8 cellular contexts compared by ENCODE assay signal in the genomic region with DNA sequence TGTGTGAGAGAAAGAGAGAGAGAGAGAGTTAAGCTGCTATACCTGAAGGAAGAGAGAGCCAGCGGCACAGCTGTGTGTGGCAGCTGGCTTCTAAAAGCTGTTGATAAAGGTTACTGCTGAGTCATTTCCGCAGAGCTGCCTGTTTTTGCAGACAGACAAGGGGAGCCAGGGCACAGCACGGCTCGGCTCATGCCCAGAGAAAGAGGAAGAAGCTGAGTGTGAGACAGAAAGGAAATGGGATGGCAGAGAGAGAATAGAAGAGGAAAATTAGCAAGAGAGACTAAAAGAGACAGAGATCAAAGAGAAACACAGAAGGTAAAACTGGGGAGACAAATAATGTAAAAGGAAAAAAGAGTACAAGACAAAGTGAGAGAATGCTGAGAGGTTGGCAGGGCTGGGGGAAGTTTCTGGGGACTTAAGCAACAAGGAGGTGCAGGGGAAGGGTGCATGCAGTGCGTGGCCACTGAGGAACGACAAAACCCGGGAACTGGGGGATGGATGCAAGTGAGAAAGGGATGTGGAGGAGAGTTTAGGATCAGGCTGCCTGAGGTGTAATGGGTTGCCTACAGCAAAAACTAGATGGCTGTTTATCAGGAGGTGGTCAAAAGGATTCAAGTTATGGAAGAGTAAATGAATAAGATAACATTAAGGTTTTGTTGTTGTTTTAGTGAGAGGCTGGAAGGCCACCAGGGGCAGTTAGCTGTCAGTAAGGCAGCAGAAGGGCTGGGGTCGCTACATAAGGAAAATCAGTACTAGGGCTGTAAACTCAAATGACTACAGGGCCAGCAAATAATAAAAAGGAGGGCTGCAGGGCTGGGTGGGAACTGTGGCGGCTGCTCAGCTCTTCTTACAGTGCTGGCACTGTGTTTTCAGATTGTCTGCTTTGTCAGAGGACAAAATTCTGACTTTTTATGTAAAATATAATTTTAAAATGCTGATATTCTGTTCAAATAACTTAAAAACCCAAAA. TPM values are rescaled to one million over a fixed set of nuclear protein-coding genes. Genes with fewer than 3 reads are reported as not detected.
A peak's percentile ranks its signal among the peaks of the same experiment; 100 is the strongest.
DNase-seq lines count a peak whose midpoint lies in the region; ATAC-seq, FAIRE-seq and TF ChIP-seq lines count a peak whose summit lies in the region.

No MANE protein-coding gene starts in this region.

- peak; percentile 58 for DNase-seq in ACHN
- DNase-seq in NCI-H226 = peak; percentile 94
- DNase-seq in activated B cell treated with CpG ODN at 0.5 μM for 24 hours = peak; percentile 53
- peak; percentile 40 to 79 for DNase-seq in central memory CD8-positive, alpha-beta T cell (ENCODE audit: low spot score in 2 of 2)
- DNase-seq in kidney = peak; percentile 92
- peak; percentile 57 to 62 (median 61) for DNase-seq in stimulated activated CD4-positive, alpha-beta T cell treated with anti-CD3 and anti-CD28 coated beads, Interleukin-12 subunit alpha, Interleukin-12 subunit beta, amount 100 ng/mL, for 48 hours (ENCODE audit: low read depth in 2 of 3, low spot score in 1 of 3)

- H3K4me3 ChIP-seq in kidney (ENCODE audit: low read length in 2 of 2) = peak overlapping the region; percentile 70 to 71

- in situ Hi-C loops in ACHN (cut with HindIII; ENCODE audit: low pct_ligation_motif_present, low pct_unique_long_range_greater_than_20kb, low sequenced_read_pairs) = no loop called here

- intact Hi-C loops in activated B cell treated with CpG ODN at 0.5 μM for 24 hours (cut with micrococcal nuclease) (loop anchor here (1.0 to 2.0 kb wide), 3 partner anchors 11 to 38 kb away; partner anchors contain the start of gene HLA-A), kidney (cut with DNase I) (no loop called here)

- FAIRE-seq in kidney (lab: Jason Lieb, UNC) = peak; percentile 37

- peaks cover 53% of the 10 kb centered on the region for H3K4me1 Mint-ChIP-seq in activated B cell treated with CpG ODN at 0.5 μM for 24 hours
- peaks cover 46% of the 10 kb centered on the region for H3K4me1 Mint-ChIP-seq in central memory CD8-positive, alpha-beta T cell

- H3K9me3 ChIP-seq in kidney (ENCODE audit: control insufficient read depth in 1 of 2, low read length in 2 of 2) = no peaks in the 10 kb centered on the region

- POLR2A ChIA-PET in activated B cell treated with CpG ODN at 0.5 μM for 24 hours (lab: Charles Lee) = interaction anchor here (0.6 to 5.1 kb wide), 26 partner anchors 10 to 563 kb away, joined by 3 to 64 read pairs (median 4); partner anchors contain the start of genes GABBR1, HLA-A, POLR1H and TRIM26

- CTCF ChIA-PET in activated B cell treated with CpG ODN at 0.5 μM for 24 hours (lab: Charles Lee) = interaction anchor here (0.6 to 6.0 kb wide), 6 partner anchors 10 to 117 kb away, joined by 3 to 44 read pairs (median 3); no protein-coding TSS in a partner anchor

- no peaks in the 10 kb centered on the region for H3K27me3 Mint-ChIP-seq in activated B cell treated with CpG ODN at 0.5 μM for 24 hours
- H3K27me3 Mint-ChIP-seq in central memory CD8-positive, alpha-beta T cell = no peaks in the 10 kb centered on the region

- peak overlapping the region; percentile 85 to 87 for H3K27ac ChIP-seq in kidney (ENCODE audit: low read depth in 2 of 2, low read length in 2 of 2)

- ATAC-seq in GM18873 (IDR thresholded peaks at IDR 0.05; ENCODE audit: low FRiP score, unreplicated experiment) (peak; percentile 87), HG03139 (IDR thresholded peaks at IDR 0.05; ENCODE audit: unreplicated experiment) (peak; percentile 94), activated B cell treated with CpG ODN at 0.5 μM for 24 hours (ENCODE audit: low read depth) (peak; percentile 97)
- peak; percentile 98 for ATAC-seq in central memory CD8-positive, alpha-beta T cell (replicated peaks; ENCODE audit: extremely low read depth, poor library complexity, severe bottlenecking)

- no peaks in the 10 kb centered on the region for H3K36me3 ChIP-seq in kidney (ENCODE audit: control insufficient read depth in 1 of 2, insufficient read depth in 2 of 2, low read length in 2 of 2)

- no peaks in the 10 kb centered on the region for H3K9me3 Mint-ChIP-seq in activated B cell treated with CpG ODN at 0.5 μM for 24 hours
- H3K9me3 Mint-ChIP-seq in central memory CD8-positive, alpha-beta T cell = no peaks in the 10 kb centered on the region

- H3K4me3 Mint-ChIP-seq in activated B cell treated with CpG ODN at 0.5 μM for 24 hours = peak overlapping the region; percentile 82
- H3K4me3 Mint-ChIP-seq in central memory CD8-positive, alpha-beta T cell = peak overlapping the region; percentile 88

- peaks cover 14 to 17% of the 10 kb centered on the region in 2 donors for H3K4me1 ChIP-seq in kidney (ENCODE audit: control insufficient read depth in 1 of 2, insufficient read depth in 1 of 2, low read depth in 1 of 2, low read length in 2 of 2)

- TF ChIP-seq CTCF in activated B cell treated with CpG ODN at 0.5 μM for 24 hours (IDR thresholded peaks at IDR 0.05) = no peak
- TF ChIP-seq CTCF in kidney (IDR thresholded peaks at IDR 0.05; ENCODE audit: borderline replicate concordance, extremely low read depth, insufficient read depth) = no peak

- peak overlapping the region; percentile 92 for H3K27ac Mint-ChIP-seq in activated B cell treated with CpG ODN at 0.5 μM for 24 hours
- peak overlapping the region; percentile 97 for H3K27ac Mint-ChIP-seq in central memory CD8-positive, alpha-beta T cell (ENCODE audit: low read depth)

- no peaks in the 10 kb centered on the region for H3K36me3 Mint-ChIP-seq in activated B cell treated with CpG ODN at 0.5 μM for 24 hours (ENCODE audit: low read depth)
- H3K36me3 Mint-ChIP-seq in central memory CD8-positive, alpha-beta T cell (ENCODE audit: insufficient read depth) = peaks cover 11% of the 10 kb centered on the region

- peak overlapping the region; percentile 50 to 82 for H3K9ac ChIP-seq in kidney (ENCODE audit: low read length in 2 of 2)

RNA-seq across cellular contexts. Expression of gene HLA-A, which starts 22.9 kb away (rescaled TPM):
- 1,592 and 1,608 TPM in 2 replicates for total RNA-seq in activated B cell treated with CpG ODN at 0.5 μM for 24 hours
- 695 TPM for total RNA-seq in kidney
- polyA plus RNA-seq in kidney (ENCODE audit: insufficient read depth, low read depth, low replicate concordance) = 1,143 TPM

Comparison
In these comparisons a context has a peak if more than half of its experiments do, and no peak if none do; other contexts are left out.
1. Peak in every context shown above with its lines: DNase-seq, ATAC-seq, H3K4me3 ChIP-seq and H3K27ac ChIP-seq.